In the genomic region with DNA sequence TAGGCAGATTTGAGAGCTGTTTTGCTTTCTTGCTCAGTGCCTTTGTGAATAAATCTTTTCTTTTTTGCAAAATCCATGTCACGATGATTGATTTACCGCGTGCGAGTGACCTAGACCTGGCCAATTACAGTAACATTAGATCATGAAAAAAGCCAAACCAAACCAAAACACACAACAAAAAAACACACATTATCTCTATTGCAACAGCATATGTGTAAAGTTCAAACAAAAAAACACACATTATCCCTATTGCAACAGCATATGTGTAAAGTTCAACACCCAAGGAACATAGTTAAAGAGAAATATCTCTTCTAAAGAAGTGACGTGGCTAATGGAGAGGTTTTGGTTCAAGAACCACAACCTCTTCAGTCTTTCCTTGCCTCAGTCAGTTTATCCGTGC, we compare ENCODE assay signal across 1 cellular context.
TF ChIP-seq lines count a peak whose summit lies in the region.

No MANE protein-coding gene starts in this region.

TF ChIP-seq in HepG2, 621 proteins besides CTCF, POLR2A, EP300 and RAD21 (continued from another document):
- TF ChIP-seq, protein P1, sequence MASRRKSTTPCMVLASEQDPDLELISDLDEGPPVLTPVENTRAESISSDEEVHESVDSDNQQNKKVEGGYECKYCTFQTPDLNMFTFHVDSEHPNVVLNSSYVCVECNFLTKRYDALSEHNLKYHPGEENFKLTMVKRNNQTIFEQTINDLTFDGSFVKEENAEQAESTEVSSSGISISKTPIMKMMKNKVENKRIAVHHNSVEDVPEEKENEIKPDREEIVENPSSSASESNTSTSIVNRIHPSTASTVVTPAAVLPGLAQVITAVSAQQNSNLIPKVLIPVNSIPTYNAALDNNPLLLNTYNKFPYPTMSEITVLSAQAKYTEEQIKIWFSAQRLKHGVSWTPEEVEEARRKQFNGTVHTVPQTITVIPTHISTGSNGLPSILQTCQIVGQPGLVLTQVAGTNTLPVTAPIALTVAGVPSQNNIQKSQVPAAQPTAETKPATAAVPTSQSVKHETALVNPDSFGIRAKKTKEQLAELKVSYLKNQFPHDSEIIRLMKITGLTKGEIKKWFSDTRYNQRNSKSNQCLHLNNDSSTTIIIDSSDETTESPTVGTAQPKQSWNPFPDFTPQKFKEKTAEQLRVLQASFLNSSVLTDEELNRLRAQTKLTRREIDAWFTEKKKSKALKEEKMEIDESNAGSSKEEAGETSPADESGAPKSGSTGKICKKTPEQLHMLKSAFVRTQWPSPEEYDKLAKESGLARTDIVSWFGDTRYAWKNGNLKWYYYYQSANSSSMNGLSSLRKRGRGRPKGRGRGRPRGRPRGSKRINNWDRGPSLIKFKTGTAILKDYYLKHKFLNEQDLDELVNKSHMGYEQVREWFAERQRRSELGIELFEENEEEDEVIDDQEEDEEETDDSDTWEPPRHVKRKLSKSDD (CRISPR knock-in tag; IDR thresholded peaks at IDR 0.05; ENCODE audit: low read depth) = no peak
- no peak for TF ChIP-seq SRF (IDR thresholded peaks at IDR 0.05; ENCODE audit: low read depth, low read length)
- TF ChIP-seq ZNF24 (IDR thresholded peaks at IDR 0.05) = no peak
- no peak for TF ChIP-seq GLMP (CRISPR knock-in tag; IDR thresholded peaks at IDR 0.05; ENCODE audit: borderline replicate concordance)
- TF ChIP-seq ZNF589 (CRISPR knock-in tag; conservative IDR thresholded peaks at IDR 0.05) = no peak
- no peak for TF ChIP-seq NCOR1 (IDR thresholded peaks at IDR 0.05; ENCODE audit: borderline replicate concordance, low read length)
- no peak for TF ChIP-seq FOXC1 (CRISPR knock-in tag; IDR thresholded peaks at IDR 0.05; ENCODE audit: borderline replicate concordance)
- no peak for TF ChIP-seq ZNF432 (CRISPR knock-in tag; IDR thresholded peaks at IDR 0.05; ENCODE audit: borderline replicate concordance)
- no peak for TF ChIP-seq NFIB (CRISPR knock-in tag; IDR thresholded peaks at IDR 0.05; ENCODE audit: borderline replicate concordance)
- no peak for TF ChIP-seq ZSCAN29 (CRISPR knock-in tag; conservative IDR thresholded peaks at IDR 0.05)
- TF ChIP-seq SRSF1 (optimal IDR thresholded peaks at IDR 0.05; ENCODE audit: low read depth, low read length) = no peak
- TF ChIP-seq ZNF75D (CRISPR knock-in tag; IDR thresholded peaks at IDR 0.05; ENCODE audit: borderline replicate concordance) = no peak
- no peak for TF ChIP-seq SNAI1 (CRISPR knock-in tag; IDR thresholded peaks at IDR 0.05; ENCODE audit: borderline replicate concordance)
- no peak for TF ChIP-seq ZFX (CRISPR knock-in tag; IDR thresholded peaks at IDR 0.05; ENCODE audit: low read depth)
- no peak for TF ChIP-seq ZNF775 (CRISPR knock-in tag; IDR thresholded peaks at IDR 0.05; ENCODE audit: borderline replicate concordance)
